ENCODE assay signal across 20 cellular contexts in genomic region chr1:180250883-180251509, GRCh38. TPM values are rescaled to one million over a fixed set of nuclear protein-coding genes. Genes with fewer than 3 reads are reported as not detected.
DNase-seq lines count a peak whose midpoint lies in the region; ATAC-seq and TF ChIP-seq lines count a peak whose summit lies in the region.
"Had no signal": no experiment of that assay in that cellular context is flagged by ENCODE, and none has a peak within 500 bp of the region (broad histone marks: within the 10 kb centered on the region; RNA-seq: fewer than 3 reads in every experiment).

No MANE protein-coding gene starts in this region.

- TF ChIP-seq CTCF in natural killer cell (IDR thresholded peaks at IDR 0.05) (no peak), thyroid gland (IDR thresholded peaks at IDR 0.05) (no peak)

- H3K27me3 ChIP-seq in mesenchymal stem cell (ENCODE audit: control insufficient read depth in 1 of 2, insufficient read depth in 1 of 2, low read length in 2 of 2) = peaks cover 0 to 85% of the 10 kb centered on the region in 2 experiments
- no peaks in the 10 kb centered on the region for H3K27me3 ChIP-seq in aorta (ENCODE audit: control insufficient read depth in 1 of 2, insufficient read depth in 2 of 2, low read length in 1 of 2)
- H3K27me3 ChIP-seq in thyroid gland = no peaks in the 10 kb centered on the region
- no peaks in the 10 kb centered on the region for H3K27me3 ChIP-seq in mesendoderm (ENCODE audit: insufficient read depth, low read length, poor library complexity)
- H3K27me3 ChIP-seq: BLaER1 had no signal

- H3K36me3 ChIP-seq in mesenchymal stem cell (ENCODE audit: control insufficient read depth in 1 of 2, insufficient read depth in 2 of 2, low read depth in 1 of 2, low read length in 2 of 2) (no peaks in the 10 kb centered on the region), aorta (ENCODE audit: control insufficient read depth in 1 of 2, insufficient read depth in 2 of 2, low read length in 1 of 2) (no peaks in the 10 kb centered on the region), thyroid gland (no peaks in the 10 kb centered on the region), mesendoderm (ENCODE audit: control insufficient read depth, insufficient read depth, low read length) (no peaks in the 10 kb centered on the region)
- H3K36me3 ChIP-seq: BLaER1 had no signal

- H4K8ac ChIP-seq in mesenchymal stem cell (ENCODE audit: low read length) (no peak overlapping the region), mesendoderm (ENCODE audit: low read depth, low read length) (no peak overlapping the region)

- no peak overlapping the region for H3K4me2 ChIP-seq in mesenchymal stem cell (ENCODE audit: low read length, poor library complexity, severe bottlenecking)
- H3K4me2 ChIP-seq in mesendoderm (ENCODE audit: low read length) = no peak overlapping the region
- H3K4me2 ChIP-seq: A549, BLaER1 had no signal

- H2BK5ac ChIP-seq in mesenchymal stem cell (ENCODE audit: low read depth, low read length, poor library complexity, severe bottlenecking) = no peak overlapping the region
- H2BK5ac ChIP-seq in mesendoderm (ENCODE audit: low read length) = no peak overlapping the region

- no peak overlapping the region for H3K56ac ChIP-seq in mesendoderm (ENCODE audit: low read length)

- peaks cover 0 to 9% of the 10 kb centered on the region in 2 donors for H3K4me1 Mint-ChIP-seq in natural killer cell treated with Interleukin-12 subunit alpha and Interleukin-12 subunit beta and Interleukin-15 and Interleukin-18, amount 100 ng/mL, for 72 hours (ENCODE audit: low read depth in 2 of 2)
- peaks cover 0 to 6% of the 10 kb centered on the region in 2 donors for H3K4me1 Mint-ChIP-seq in natural killer cell

- no peak overlapping the region for H3K27ac ChIP-seq in mesenchymal stem cell (ENCODE audit: low read length, poor library complexity, severe bottlenecking)
- no peak overlapping the region for H3K27ac ChIP-seq in aorta (ENCODE audit: low read depth in 1 of 2, low read length in 2 of 2)
- H3K27ac ChIP-seq in thyroid gland = no peak overlapping the region
- no peak overlapping the region for H3K27ac ChIP-seq in mesendoderm (ENCODE audit: low read depth, low read length)
- H3K27ac ChIP-seq: 22Rv1, A549, BLaER1 had no signal

- H3K4ac ChIP-seq in mesenchymal stem cell (ENCODE audit: low read depth in 1 of 2, low read length in 2 of 2) (no peak overlapping the region), mesendoderm (ENCODE audit: low read depth, low read length) (no peak overlapping the region)

- H3K79me1 ChIP-seq in mesenchymal stem cell (replicated peaks; ENCODE audit: low read length, poor library complexity, severe bottlenecking) (no peaks in the 10 kb centered on the region), mesendoderm (ENCODE audit: low read length) (no peaks in the 10 kb centered on the region)

- H2BK15ac ChIP-seq in mesenchymal stem cell (ENCODE audit: low read depth, poor library complexity, severe bottlenecking) = no peak overlapping the region
- H2BK15ac ChIP-seq in mesendoderm (replicated peaks; ENCODE audit: low read depth) = no peak overlapping the region

- H2AFZ ChIP-seq in mesenchymal stem cell (ENCODE audit: low read depth, low read length) = no peak overlapping the region

- no peak overlapping the region for H3K27ac Mint-ChIP-seq in natural killer cell treated with Interleukin-12 subunit alpha and Interleukin-12 subunit beta and Interleukin-15 and Interleukin-18, amount 100 ng/mL, for 72 hours
- no peak overlapping the region for H3K27ac Mint-ChIP-seq in natural killer cell
- H3K27ac Mint-ChIP-seq: CD4-positive, alpha-beta memory T cell; HFFc6 had no signal

- no peaks in the 10 kb centered on the region for H3K9me3 Mint-ChIP-seq in natural killer cell treated with Interleukin-12 subunit alpha and Interleukin-12 subunit beta and Interleukin-15 and Interleukin-18, amount 100 ng/mL, for 72 hours
- no peaks in the 10 kb centered on the region for H3K9me3 Mint-ChIP-seq in natural killer cell
- H3K9me3 Mint-ChIP-seq: CD4-positive, alpha-beta memory T cell; HFFc6 had no signal

- H3K4me3 Mint-ChIP-seq in natural killer cell treated with Interleukin-12 subunit alpha and Interleukin-12 subunit beta and Interleukin-15 and Interleukin-18, amount 100 ng/mL, for 72 hours = no peak overlapping the region
- no peak overlapping the region for H3K4me3 Mint-ChIP-seq in natural killer cell
- H3K4me3 Mint-ChIP-seq: CD14-positive monocyte; CD4-positive, alpha-beta memory T cell; HFFc6 had no signal

- WGBS in mesenchymal stem cell = 93% methylated on average over 16 of the region's 16 CpGs
- 81 to 85% methylated on average over 16 of the region's 16 CpGs for WGBS in aorta, 2 donors
- 78 to 82% methylated on average over 13 to 16 of the region's 16 CpGs for WGBS in thyroid gland, 2 donors
- no CpG with 5 or more reads among the region's 16 CpGs for WGBS in mesendoderm (ENCODE audit: extremely low coverage, insufficient coverage, low lambda C conversion rate)

- H3K23ac ChIP-seq in mesenchymal stem cell (ENCODE audit: low read length in 2 of 2) (no peak overlapping the region), mesendoderm (ENCODE audit: low read length) (no peak overlapping the region)

- H3K4me1 ChIP-seq in mesenchymal stem cell (ENCODE audit: control insufficient read depth, insufficient read depth, low read depth, low read length) (peaks cover 26% of the 10 kb centered on the region), aorta (ENCODE audit: control insufficient read depth in 1 of 2, insufficient read depth in 2 of 2, low read length in 2 of 2) (no peaks in the 10 kb centered on the region), thyroid gland (no peaks in the 10 kb centered on the region), mesendoderm (ENCODE audit: control insufficient read depth, low read depth, low read length) (no peaks in the 10 kb centered on the region)

- TF ChIP-seq POLR2A in thyroid gland (IDR thresholded peaks at IDR 0.05) = no peak

- no peak overlapping the region for H2BK12ac ChIP-seq in mesenchymal stem cell (ENCODE audit: low read length in 2 of 2)

- no peak overlapping the region for H3K4me3 ChIP-seq in mesenchymal stem cell (ENCODE audit: insufficient read depth in 1 of 2, low read depth in 1 of 2, low read length in 2 of 2)
- no peak overlapping the region for H3K4me3 ChIP-seq in aorta (ENCODE audit: low read length in 2 of 2)
- no peak overlapping the region for H3K4me3 ChIP-seq in thyroid gland (replicated peaks in 1 of 3)
- H3K4me3 ChIP-seq in mesendoderm (ENCODE audit: low read length) = no peak overlapping the region
- H3K4me3 ChIP-seq: A549, BLaER1, GM12878 had no signal

- intact Hi-C loops in natural killer cell (cut with micrococcal nuclease) (no loop called here), posterior vena cava (cut with DNase I) (loop anchor here (5.0 kb wide), 1 partner anchor 226 kb away; no protein-coding TSS in a partner anchor), aorta (cut with DNase I) (loop anchor here in 1 of 2 donors (5.0 kb wide), 1 partner anchor 231 kb away; no protein-coding TSS in a partner anchor), thyroid gland (cut with DNase I) (loop anchor here (10.0 kb wide), 1 partner anchor 224 kb away; no protein-coding TSS in a partner anchor)

- peak overlapping the region; percentile 35 for H4K91ac ChIP-seq in mesenchymal stem cell (ENCODE audit: low read length)

- ATAC-seq in natural killer cell treated with Interleukin-12 subunit alpha and Interleukin-12 subunit beta and Interleukin-15 and Interleukin-18, amount 100 ng/mL, for 72 hours = no peak
- no peak for ATAC-seq in natural killer cell
- ATAC-seq in aorta (ENCODE audit: low FRiP score) = no peak
- ATAC-seq: A549, GM12878, HCT116, HepG2 had no signal

- no peaks in the 10 kb centered on the region for H3K36me3 Mint-ChIP-seq in natural killer cell treated with Interleukin-12 subunit alpha and Interleukin-12 subunit beta and Interleukin-15 and Interleukin-18, amount 100 ng/mL, for 72 hours
- no peaks in the 10 kb centered on the region for H3K36me3 Mint-ChIP-seq in natural killer cell
- H3K36me3 Mint-ChIP-seq: CD14-positive monocyte; CD4-positive, alpha-beta memory T cell had no signal

- no peaks in the 10 kb centered on the region for H3K9me3 ChIP-seq in mesenchymal stem cell (ENCODE audit: control insufficient read depth, low read length)
- no peaks in the 10 kb centered on the region for H3K9me3 ChIP-seq in aorta (ENCODE audit: control insufficient read depth, low read length)
- H3K9me3 ChIP-seq in thyroid gland = no peaks in the 10 kb centered on the region
- H3K9me3 ChIP-seq: A549, BLaER1 had no signal

- no peaks in the 10 kb centered on the region for H3K79me2 ChIP-seq in mesendoderm (ENCODE audit: control insufficient read depth, insufficient read depth, low read length)

- peaks cover 0 to 11% of the 10 kb centered on the region in 2 donors for H3K27me3 Mint-ChIP-seq in natural killer cell treated with Interleukin-12 subunit alpha and Interleukin-12 subunit beta and Interleukin-15 and Interleukin-18, amount 100 ng/mL, for 72 hours
- H3K27me3 Mint-ChIP-seq in natural killer cell (ENCODE audit: low read depth in 2 of 2) = peaks cover 0 to 17% of the 10 kb centered on the region in 2 donors

- H3K9ac ChIP-seq in mesenchymal stem cell (ENCODE audit: low read length) (no peak overlapping the region), mesendoderm (ENCODE audit: low read length) (no peak overlapping the region)
- H3K9ac ChIP-seq: BLaER1 had no signal

- H3K18ac ChIP-seq in mesenchymal stem cell (ENCODE audit: low read depth in 1 of 2, low read length in 2 of 2) = no peak overlapping the region
- H3K18ac ChIP-seq in mesendoderm (ENCODE audit: low read length) = no peak overlapping the region

- DNase-seq in natural killer cell treated with Interleukin-12 subunit alpha and Interleukin-12 subunit beta and Interleukin-15 and Interleukin-18, amount 100 ng/mL, for 72 hours (ENCODE audit: low spot score) = peak; percentile 51
- DNase-seq in natural killer cell = no peak
- DNase-seq in mesenchymal stem cell = no peak
- peak; percentile 77 for DNase-seq in posterior vena cava (ENCODE audit: low spot score)
- peak; percentile 24 to 66 for DNase-seq in aorta
- DNase-seq in stimulated activated naive CD4-positive, alpha-beta T cell (lab: John Stamatoyannopoulos, UW) = no peak
- no peak for DNase-seq in thyroid gland
- no peak for DNase-seq in mesendoderm
- DNase-seq: Calu3; CD4-positive, alpha-beta memory T cell; DMS79 treated with DMSO at 0.1 percent for 48 hours; HFFc6 had no signal

- no peak overlapping the region for H2AK5ac ChIP-seq in mesenchymal stem cell (ENCODE audit: low read length, severe bottlenecking)
- H2AK5ac ChIP-seq in mesendoderm (ENCODE audit: low read length) = no peak overlapping the region

- H2BK120ac ChIP-seq in mesenchymal stem cell (ENCODE audit: low read depth, low read length) (no peak overlapping the region), mesendoderm (ENCODE audit: low read depth, low read length) (no peak overlapping the region)

- H4K5ac ChIP-seq in mesendoderm (ENCODE audit: low read length) = no peak overlapping the region

- H3K14ac ChIP-seq in mesenchymal stem cell (ENCODE audit: low read length in 2 of 2) = no peak overlapping the region

RNA-seq across cellular contexts. Expression of gene LHX4, which starts 20.9 kb away (rescaled TPM):
- total RNA-seq in natural killer cell treated with Interleukin-12 subunit alpha and Interleukin-12 subunit beta and Interleukin-15 and Interleukin-18, amount 100 ng/mL, for 72 hours = not detected
- total RNA-seq in natural killer cell (under 1 TPM in 1 of 3 donors, not detected in 2; 0.08 TPM), posterior vena cava (not detected), aorta (not detected), thyroid gland (not detected)
- 0.01 TPM for polyA plus RNA-seq in mesenchymal stem cell (2013, experiment 1 of 2)
- 0.01 TPM for polyA plus RNA-seq in mesenchymal stem cell (2013, experiment 2 of 2)
- polyA plus RNA-seq in aorta = under 1 TPM; 0.05 to 0.25 TPM
- polyA plus RNA-seq in mesendoderm (2013, experiment 1 of 2) = 0.21 TPM
- polyA plus RNA-seq in mesendoderm (2013, experiment 2 of 2) = 0.18 TPM
- total RNA-seq: CD4-positive, alpha-beta memory T cell; G401; GM12878 had no signal
- polyA plus RNA-seq: CD14-positive monocyte had no signal

Comparison
In these comparisons a context has a peak if more than half of its experiments do, and no peak if none do; other contexts are left out.
1. DNase-seq: peak in natural killer cell treated with Interleukin-12 subunit alpha and Interleukin-12 subunit beta and Interleukin-15 and Interleukin-18, amount 100 ng/mL, for 72 hours (single experiment), posterior vena cava (single experiment) and aorta (2 of 2); none in natural killer cell (single experiment), mesenchymal stem cell (single experiment), stimulated activated naive CD4-positive, alpha-beta T cell (0 of 6), thyroid gland (0 of 2) and mesendoderm (single experiment).